Comparison of ENCODE assay signal across 1 cellular context in genomic region chr3:169765281-169765624, GRCh38.
TF ChIP-seq lines count a peak whose summit lies in the region.

No MANE protein-coding gene starts in this region.

TF ChIP-seq in GM12878, 131 proteins besides CTCF, POLR2A, EP300 and RAD21:
- TF ChIP-seq MLLT1 (IDR thresholded peaks at IDR 0.05) (peak; percentile 32; the same call in 1 of the 2 replicates), CEBPB (IDR thresholded peaks at IDR 0.05; ENCODE audit: borderline replicate concordance in 1 of 2, low read depth in 2 of 2, low read length in 2 of 2) (no peak)
